In genomic region chr20:35842361-35842760, GRCh38 we compare ENCODE assay signal across 31 cellular contexts.
"Had no signal": no experiment of that assay in that cellular context is flagged by ENCODE, and none has a peak within 500 bp of the region (broad histone marks: within the 10 kb centered on the region; RNA-seq: fewer than 3 reads in every experiment).

No MANE protein-coding gene starts in this region.

- H3K4me3 Mint-ChIP-seq: naive thymus-derived CD8-positive, alpha-beta T cell; natural killer cell treated with Interleukin-12 subunit alpha and Interleukin-12 subunit beta and Interleukin-15 and Interleukin-18, amount 100 ng/mL, for 72 hours; neural progenitor cell; stimulated activated memory B cell treated with anti-CD40 and anti-IgM and Interleukin-4, amounts not matched to agents 10 μg/mL and 1 μg/mL and 100 μg/mL, for 72 hours; stimulated activated naive CD8-positive, alpha-beta T cell treated with anti-CD3 and anti-CD28 coated beads, Interleukin-15, amount 100 ng/mL, for 72 hours; type B pancreatic cell had no signal

- H3K4me1 ChIP-seq: neural progenitor cell, parathyroid adenoma, suprapubic skin, testis, tibial artery, transverse colon, upper lobe of right lung, uterus had no signal

- H3K27ac ChIP-seq: neural progenitor cell, ovary, parathyroid adenoma, psoas muscle, skin epidermis, spleen, suprapubic skin, testis, tibial artery, transverse colon, upper lobe of right lung, uterus had no signal

- H3K27me3 ChIP-seq: neural progenitor cell, ovary, spleen, suprapubic skin, testis, tibial artery, transverse colon, upper lobe of right lung, uterus had no signal

- H3K4me2 ChIP-seq: neural progenitor cell, smooth muscle cell had no signal

- H3K4me3 ChIP-seq: neural progenitor cell, ovary, psoas muscle, skin epidermis, smooth muscle cell, spleen, suprapubic skin, testis, tibial artery, transverse colon, upper lobe of right lung, uterus had no signal

- DNase-seq: naive thymus-derived CD8-positive, alpha-beta T cell; occipital lobe; ovary; posterior cingulate gyrus; psoas muscle; right cardiac atrium; spleen; stimulated activated CD4-positive, alpha-beta T cell treated with anti-CD3 and anti-CD28 coated beads, Interleukin-12 subunit alpha, Interleukin-12 subunit beta, amount 100 ng/mL, for 4 hours; stimulated activated CD4-positive, alpha-beta T cell treated with anti-CD3 and anti-CD28 coated beads, Interleukin-1b, Interleukin-23, amount 100 ng/mL, for 48 hours; stimulated activated CD4-positive, alpha-beta T cell treated with anti-CD3 and anti-CD28 coated beads, Interleukin-4, amount 100 ng/mL, for 1 hour; stimulated activated CD4-positive, alpha-beta T cell treated with anti-CD3 and anti-CD28 coated beads, Interleukin-4, amount 100 ng/mL, for 4 hours; stimulated activated CD8-positive, alpha-beta memory T cell treated with anti-CD3 and anti-CD28 coated beads, Interleukin-4, amount 100 ng/mL, for 48 hours; stimulated activated naive CD4-positive, alpha-beta T cell; stimulated activated naive CD8-positive, alpha-beta T cell treated with anti-CD3 and anti-CD28 coated beads, Interleukin-15, amount 100 ng/mL, for 72 hours; stimulated activated naive CD8-positive, alpha-beta T cell treated with anti-CD3 and anti-CD28 coated beads, Interleukin-15, Interleukin-2, amounts not matched to agents 100 U/mL and 50 U/mL, for 24 hours; substantia nigra; testis; tibial artery; transverse colon; upper lobe of right lung; uterus had no signal

- H3K27ac Mint-ChIP-seq: natural killer cell treated with Interleukin-12 subunit alpha and Interleukin-12 subunit beta and Interleukin-15 and Interleukin-18, amount 100 ng/mL, for 72 hours; neural progenitor cell; progenitor cell of endocrine pancreas; stimulated activated memory B cell treated with anti-CD40 and anti-IgM and Interleukin-4, amounts not matched to agents 10 μg/mL and 1 μg/mL and 100 μg/mL, for 72 hours; type B pancreatic cell had no signal

- H3K9ac ChIP-seq: neural progenitor cell, parathyroid adenoma had no signal

- H3K27me3 Mint-ChIP-seq: naive thymus-derived CD8-positive, alpha-beta T cell; natural killer cell treated with Interleukin-12 subunit alpha and Interleukin-12 subunit beta and Interleukin-15 and Interleukin-18, amount 100 ng/mL, for 72 hours; progenitor cell of endocrine pancreas; stimulated activated memory B cell treated with anti-CD40 and anti-IgM and Interleukin-4, amounts not matched to agents 10 μg/mL and 1 μg/mL and 100 μg/mL, for 72 hours; stimulated activated naive CD8-positive, alpha-beta T cell treated with anti-CD3 and anti-CD28 coated beads, Interleukin-15, amount 100 ng/mL, for 72 hours; type B pancreatic cell had no signal

- H3K36me3 ChIP-seq: ovary, uterus had no signal

- H3K9me3 Mint-ChIP-seq: stimulated activated naive CD8-positive, alpha-beta T cell treated with anti-CD3 and anti-CD28 coated beads, Interleukin-15, amount 100 ng/mL, for 72 hours had no signal

- ATAC-seq: naive thymus-derived CD8-positive, alpha-beta T cell; natural killer cell treated with Interleukin-12 subunit alpha and Interleukin-12 subunit beta and Interleukin-15 and Interleukin-18, amount 100 ng/mL, for 72 hours; psoas muscle; right cardiac atrium; sciatic nerve; stimulated activated memory B cell treated with anti-CD40 and anti-IgM and Interleukin-4, amounts not matched to agents 10 μg/mL and 1 μg/mL and 100 μg/mL, for 72 hours; stimulated activated naive CD8-positive, alpha-beta T cell treated with anti-CD3 and anti-CD28 coated beads, Interleukin-15, amount 100 ng/mL, for 72 hours; stimulated activated naive CD8-positive, alpha-beta T cell treated with anti-CD3 and anti-CD28 coated beads, Interleukin-15, Interleukin-2, amounts not matched to agents 100 U/mL and 50 U/mL, for 24 hours; upper lobe of right lung had no signal

- H2AFZ ChIP-seq: neural progenitor cell, parathyroid adenoma had no signal

- H3K9me3 ChIP-seq: psoas muscle, suprapubic skin, testis, upper lobe of right lung, uterus had no signal
